1 cellular context compared by ENCODE assay signal in genomic region chr19:3047307-3048189, GRCh38.
TF ChIP-seq lines count a peak whose summit lies in the region.

No MANE protein-coding gene starts in this region.

TF ChIP-seq in GM12878, 131 proteins besides CTCF, POLR2A, EP300 and RAD21:
- no peak for TF ChIP-seq TARDBP (IDR thresholded peaks at IDR 0.05; ENCODE audit: borderline replicate concordance)
